9 cellular contexts compared by ENCODE assay signal in the genomic region with DNA sequence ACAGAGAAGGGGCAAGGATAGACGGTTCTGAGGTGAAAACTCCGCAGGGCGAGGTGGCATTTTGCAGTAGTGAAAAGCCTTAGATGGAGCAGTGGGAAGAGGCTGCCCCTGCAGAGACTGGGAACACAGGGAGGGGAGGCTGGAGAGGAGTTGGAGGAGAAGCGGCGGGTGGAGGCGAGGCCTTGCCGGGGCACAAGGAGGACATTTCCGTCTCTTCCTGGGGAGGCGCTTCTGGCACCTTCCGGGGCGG. TPM values are rescaled to one million over a fixed set of nuclear protein-coding genes. Genes with fewer than 3 reads are reported as not detected.
A peak's percentile ranks its signal among the peaks of the same experiment; 100 is the strongest.
DNase-seq lines count a peak whose midpoint lies in the region; ATAC-seq and TF ChIP-seq lines count a peak whose summit lies in the region.
"Had no signal": no experiment of that assay in that cellular context is flagged by ENCODE, and none has a peak within 500 bp of the region (broad histone marks: within the 10 kb centered on the region; RNA-seq: fewer than 3 reads in every experiment).

No MANE protein-coding gene starts in this region.

- peak overlapping the region; percentile 93 for H3K27ac Mint-ChIP-seq in activated naive CD4-positive, alpha-beta T cell treated with anti-CD3 and anti-CD28 coated beads for 36 hours
- peak overlapping the region; percentile 92 for H3K27ac Mint-ChIP-seq in activated CD4-positive, alpha-beta memory T cell treated with anti-CD3 and anti-CD28 coated beads, Interleukin-2, amount 10 ng/mL, durations not matched to agents 7 days and 5 days

- no peaks in the 10 kb centered on the region for H3K9me3 Mint-ChIP-seq in activated naive CD4-positive, alpha-beta T cell treated with anti-CD3 and anti-CD28 coated beads for 36 hours
- H3K9me3 Mint-ChIP-seq in activated CD4-positive, alpha-beta memory T cell treated with anti-CD3 and anti-CD28 coated beads, Interleukin-2, amount 10 ng/mL, durations not matched to agents 7 days and 5 days, result no peaks in the 10 kb centered on the region

- no peaks in the 10 kb centered on the region for H3K36me3 ChIP-seq in left lung
- H3K36me3 ChIP-seq in tibial nerve, result no peaks in the 10 kb centered on the region

- CTCF ChIA-PET in activated naive CD4-positive, alpha-beta T cell treated with anti-CD3 and anti-CD28 coated beads for 36 hours (lab: Charles Lee), result interaction anchor here (0.6 to 1.5 kb wide), 2 partner anchors 45 to 229 kb away, joined by 3 to 4 read pairs; a partner anchor contains a TSS
- CTCF ChIA-PET in activated CD4-positive, alpha-beta memory T cell treated with anti-CD3 and anti-CD28 coated beads, Interleukin-2, amount 10 ng/mL, durations not matched to agents 7 days and 5 days (lab: Charles Lee), result interaction anchor here (1.0 kb wide), 1 partner anchor 189 kb away, joined by 3 read pairs; no protein-coding TSS in a partner anchor

- no peak for TF ChIP-seq EP300 in tibial nerve (IDR thresholded peaks at IDR 0.05)

- H3K27ac ChIP-seq in left lung, result peak overlapping the region; percentile 91 to 94
- H3K27ac ChIP-seq in tibial nerve, result peak overlapping the region; percentile 87 to 96 (median 96)

- POLR2A ChIA-PET in activated CD4-positive, alpha-beta memory T cell treated with anti-CD3 and anti-CD28 coated beads, Interleukin-2, amount 10 ng/mL, durations not matched to agents 7 days and 5 days (lab: Charles Lee), result interaction anchor here (1.0 to 3.7 kb wide), 7 partner anchors 10 to 382 kb away, joined by 3 to 31 read pairs (median 3); a partner anchor contains a TSS

- no peak for TF ChIP-seq POLR2A in tibial nerve (IDR thresholded peaks at IDR 0.05)

- peak overlapping the region; percentile 87 for H3K4me3 Mint-ChIP-seq in activated naive CD4-positive, alpha-beta T cell treated with anti-CD3 and anti-CD28 coated beads for 36 hours
- peak overlapping the region; percentile 84 for H3K4me3 Mint-ChIP-seq in activated CD4-positive, alpha-beta memory T cell treated with anti-CD3 and anti-CD28 coated beads, Interleukin-2, amount 10 ng/mL, durations not matched to agents 7 days and 5 days

- TF ChIP-seq CTCF in left lung (IDR thresholded peaks at IDR 0.05) (peak in 1 of 2 donors; percentile 86), tibial nerve (IDR thresholded peaks at IDR 0.05) (no peak)

- no peaks in the 10 kb centered on the region for H3K27me3 Mint-ChIP-seq in activated naive CD4-positive, alpha-beta T cell treated with anti-CD3 and anti-CD28 coated beads for 36 hours (ENCODE audit: low read depth)
- no peaks in the 10 kb centered on the region for H3K27me3 Mint-ChIP-seq in activated CD4-positive, alpha-beta memory T cell treated with anti-CD3 and anti-CD28 coated beads, Interleukin-2, amount 10 ng/mL, durations not matched to agents 7 days and 5 days

- H3K9me3 ChIP-seq in left lung (no peaks in the 10 kb centered on the region), tibial nerve (no peaks in the 10 kb centered on the region)

- H3K36me3 Mint-ChIP-seq in activated naive CD4-positive, alpha-beta T cell treated with anti-CD3 and anti-CD28 coated beads for 36 hours (ENCODE audit: low read depth), result no peaks in the 10 kb centered on the region
- no peaks in the 10 kb centered on the region for H3K36me3 Mint-ChIP-seq in activated CD4-positive, alpha-beta memory T cell treated with anti-CD3 and anti-CD28 coated beads, Interleukin-2, amount 10 ng/mL, durations not matched to agents 7 days and 5 days (ENCODE audit: low read depth)

- H3K27me3 ChIP-seq in left lung (peaks cover 0 to 32% of the 10 kb centered on the region in 2 donors), tibial nerve (no peaks in the 10 kb centered on the region)

- peaks cover 5 to 10% of the 10 kb centered on the region in 2 donors for H3K4me1 ChIP-seq in left lung
- H3K4me1 ChIP-seq in tibial nerve, result peaks cover 0 to 17% (median 3%) of the 10 kb centered on the region in 4 donors

- ATAC-seq in left lung (no peak), HG03571 (IDR thresholded peaks at IDR 0.05; ENCODE audit: unreplicated experiment) (no peak)

- DNase-seq in activated naive CD4-positive, alpha-beta T cell treated with anti-CD3 and anti-CD28 coated beads for 36 hours, result no peak
- DNase-seq in activated naive CD4-positive, alpha-beta T cell treated with Interleukin-2 at 50 U/mL for 16 hours, result no peak
- no peak for DNase-seq in activated CD4-positive, alpha-beta memory T cell treated with anti-CD3 and anti-CD28 coated beads, Interleukin-2, amount 10 ng/mL, durations not matched to agents 7 days and 5 days
- DNase-seq in left lung (no peak), tibial nerve (ENCODE audit: low spot score in 2 of 2) (no peak), NCI-H774 (lab: John Stamatoyannopoulos, UW) (no peak)
- DNase-seq in stimulated activated naive CD4-positive, alpha-beta T cell (lab: John Stamatoyannopoulos, UW), result no peak

- WGBS in tibial nerve, 2 donors, result 9 to 12% methylated on average over 10 to 11 of the region's 11 CpGs

- intact Hi-C loops in activated naive CD4-positive, alpha-beta T cell treated with anti-CD3 and anti-CD28 coated beads for 36 hours (cut with micrococcal nuclease), result loop anchor here (1.0 to 10.0 kb wide), 9 partner anchors 23 to 384 kb away; a partner anchor contains a TSS
- intact Hi-C loops in left lung (cut with DNase I), result no loop called here

- peak overlapping the region; percentile 54 to 65 for H3K4me3 ChIP-seq in left lung
- peak overlapping the region; percentile 30 to 86 (median 78) for H3K4me3 ChIP-seq in tibial nerve

- H3K4me1 Mint-ChIP-seq in activated naive CD4-positive, alpha-beta T cell treated with anti-CD3 and anti-CD28 coated beads for 36 hours (ENCODE audit: low read depth), result peaks cover 14% of the 10 kb centered on the region
- H3K4me1 Mint-ChIP-seq in activated CD4-positive, alpha-beta memory T cell treated with anti-CD3 and anti-CD28 coated beads, Interleukin-2, amount 10 ng/mL, durations not matched to agents 7 days and 5 days, result peaks cover 15% of the 10 kb centered on the region

RNA-seq across cellular contexts. Expression of a gene that starts 42.6 kb away (rescaled TPM):
- total RNA-seq in activated naive CD4-positive, alpha-beta T cell treated with anti-CD3 and anti-CD28 coated beads for 36 hours, result under 1 TPM; 0.10 to 0.38 TPM
- total RNA-seq in activated CD4-positive, alpha-beta memory T cell treated with anti-CD3 and anti-CD28 coated beads, Interleukin-2, amount 10 ng/mL, durations not matched to agents 7 days and 5 days, result under 1 TPM; 0.05 to 0.10 TPM
- total RNA-seq in left lung (1 to 10 TPM; 1.5 to 2.7 TPM), tibial nerve (10 to 100 TPM in 1 of 4 donors, 1 to 10 TPM in 3; 5.4 to 18.6 (median 7.5) TPM)

RNA-seq across cellular contexts. Expression of a gene that starts 45.5 kb away (rescaled TPM):
- 1 to 10 TPM; 2.9 to 6.8 TPM for total RNA-seq in activated naive CD4-positive, alpha-beta T cell treated with anti-CD3 and anti-CD28 coated beads for 36 hours
- total RNA-seq in activated CD4-positive, alpha-beta memory T cell treated with anti-CD3 and anti-CD28 coated beads, Interleukin-2, amount 10 ng/mL, durations not matched to agents 7 days and 5 days, result 10 to 100 TPM; 14.8 to 17.2 TPM
- total RNA-seq in left lung (10 to 100 TPM; 33.4 to 47.9 TPM), tibial nerve (10 to 100 TPM; 35.7 to 51.3 (median 42.8) TPM)

RNA-seq across cellular contexts. Expression of a gene that starts 56.6 kb away (rescaled TPM):
- total RNA-seq in activated naive CD4-positive, alpha-beta T cell treated with anti-CD3 and anti-CD28 coated beads for 36 hours, result not detected
- total RNA-seq in activated CD4-positive, alpha-beta memory T cell treated with anti-CD3 and anti-CD28 coated beads, Interleukin-2, amount 10 ng/mL, durations not matched to agents 7 days and 5 days, result not detected
- total RNA-seq in left lung, result not detected
- total RNA-seq in tibial nerve, result under 1 TPM in 1 of 4 donors, not detected in 3; 0.59 TPM
- total RNA-seq: activated CD8-positive, alpha-beta memory T cell treated with anti-CD3 and anti-CD28 coated beads for 36 hours had no signal
